In the genomic region with DNA sequence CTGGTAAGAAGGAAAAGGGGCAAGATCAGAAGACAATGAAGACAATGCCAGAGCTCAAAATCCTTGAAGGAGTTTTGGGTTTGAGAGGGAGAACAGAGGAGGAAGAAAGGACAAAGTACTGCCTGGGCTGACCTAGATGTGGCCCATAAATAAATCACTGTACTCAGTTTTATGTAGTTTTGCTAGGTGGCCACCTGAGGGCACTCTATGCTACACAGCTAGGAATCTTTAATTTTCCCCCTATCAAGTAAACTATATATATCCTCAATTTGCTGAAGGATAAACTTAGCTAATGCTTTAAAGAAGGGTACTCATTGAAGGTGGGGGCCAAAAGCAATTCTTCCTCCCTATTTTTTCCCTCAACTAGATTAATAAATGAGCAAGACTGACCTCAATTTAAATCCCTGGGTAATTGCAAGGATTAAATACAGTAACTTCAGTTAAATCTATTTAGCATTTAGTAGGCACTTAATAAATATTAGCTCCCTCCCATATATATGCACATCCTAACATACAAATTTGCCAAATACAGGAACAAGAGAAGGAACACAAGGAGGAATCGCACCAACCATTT, we compare ENCODE assay signal across 8 cellular contexts.
A peak's percentile ranks its signal among the peaks of the same experiment; 100 is the strongest.
DNase-seq lines count a peak whose midpoint lies in the region; ATAC-seq and TF ChIP-seq lines count a peak whose summit lies in the region.

No MANE protein-coding gene starts in this region.

- H3K4me1 ChIP-seq in lung (ENCODE audit: control insufficient read depth in 2 of 2, insufficient read depth in 2 of 2, low read length in 2 of 2): peaks cover 0 to 5% of the 10 kb centered on the region in 2 donors
- peaks cover 7% of the 10 kb centered on the region for H3K4me1 ChIP-seq in vagina

- intact Hi-C loops in vagina (cut with DNase I): no loop called here

- peak; percentile 74 for DNase-seq in NCI-H510A treated with DMSO at 0.1 percent for 48 hours (lab: John Stamatoyannopoulos, UW)
- no peak for DNase-seq in NCI-H510A (lab: John Stamatoyannopoulos, UW)
- DNase-seq in NCI-H82 (lab: John Stamatoyannopoulos, UW): peak; percentile 64
- DNase-seq in coronary artery (ENCODE audit: low spot score): no peak
- DNase-seq in lung (ENCODE audit: low spot score): no peak
- no peak for DNase-seq in vagina (ENCODE audit: extremely low spot score in 2 of 2)

- TF ChIP-seq CTCF in coronary artery (IDR thresholded peaks at IDR 0.05) (peak; percentile 42), lung (IDR thresholded peaks at IDR 0.05; ENCODE audit: control extremely low read depth, extremely low read depth) (no peak), vagina (IDR thresholded peaks at IDR 0.05) (peak in 2 of 3 experiments; percentile 19 to 20)

- ATAC-seq in GM19395 (IDR thresholded peaks at IDR 0.05; ENCODE audit: unreplicated experiment): peak; percentile 67
- ATAC-seq in HG03378 (IDR thresholded peaks at IDR 0.05; ENCODE audit: unreplicated experiment): peak; percentile 75
- ATAC-seq in lung (ENCODE audit: insufficient read depth, low FRiP score): peak; percentile 76

- H3K4me3 ChIP-seq in coronary artery: peak overlapping the region; percentile 11
- H3K4me3 ChIP-seq in lung: no peak overlapping the region
- no peak overlapping the region for H3K4me3 ChIP-seq in vagina

- no peaks in the 10 kb centered on the region for H3K36me3 ChIP-seq in lung (ENCODE audit: control insufficient read depth in 2 of 2, insufficient read depth in 2 of 2, low read length in 2 of 2)
- no peaks in the 10 kb centered on the region for H3K36me3 ChIP-seq in vagina

- peaks cover 0 to 3% of the 10 kb centered on the region in 2 donors for H3K9me3 ChIP-seq in lung (ENCODE audit: control insufficient read depth in 2 of 2, insufficient read depth in 1 of 2, low read length in 1 of 2)
- H3K9me3 ChIP-seq in vagina: no peaks in the 10 kb centered on the region

- H3K27me3 ChIP-seq in lung (ENCODE audit: control insufficient read depth, insufficient read depth) (no peaks in the 10 kb centered on the region), vagina (no peaks in the 10 kb centered on the region)

- 94 to 97% methylated on average over 1 of the region's 1 CpG for WGBS in lung, 2 donors

- TF ChIP-seq POLR2A in vagina (IDR thresholded peaks at IDR 0.05): no peak

- H3K27ac ChIP-seq in coronary artery (no peak overlapping the region), lung (ENCODE audit: low read depth in 1 of 2, low read length in 1 of 2) (no peak overlapping the region), vagina (no peak overlapping the region)

Comparison
In these comparisons a context has a peak if more than half of its experiments do, and no peak if none do; other contexts are left out.
1. DNase-seq: peak in NCI-H510A treated with DMSO at 0.1 percent for 48 hours (single experiment) and NCI-H82 (single experiment); none in NCI-H510A (single experiment), coronary artery (single experiment), lung (single experiment) and vagina (0 of 2).
2. Peak in every context shown above with its lines, with median percentiles within 50 percentile points of each other: ATAC-seq.